Comparison of ENCODE assay signal across 15 cellular contexts in the genomic region with DNA sequence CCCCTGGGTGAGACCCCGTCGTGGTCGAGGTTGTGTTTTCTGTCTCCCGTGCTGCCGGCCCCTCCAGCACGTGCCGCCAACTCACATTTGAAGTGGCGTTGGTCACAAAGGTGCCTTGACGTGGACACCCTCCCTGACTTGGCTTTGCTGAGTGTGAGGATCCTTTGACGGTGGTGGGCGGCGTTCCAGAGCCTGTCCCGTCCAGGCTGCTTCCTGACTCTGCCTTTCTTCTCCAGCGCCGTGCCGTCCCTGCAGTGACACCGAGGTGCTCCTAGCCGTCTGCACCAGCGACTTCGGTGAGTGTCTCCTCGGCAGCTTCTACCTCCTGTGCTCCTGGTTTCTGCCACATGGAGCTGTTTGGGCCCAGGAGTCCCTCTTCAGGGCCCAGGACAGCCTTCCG.
"Had no signal": no experiment of that assay in that cellular context is flagged by ENCODE, and none has a peak within 500 bp of the region (broad histone marks: within the 10 kb centered on the region; RNA-seq: fewer than 3 reads in every experiment).

No MANE protein-coding gene starts in this region.

- DNase-seq: activated CD4-positive, alpha-beta T cell treated with anti-CD3 and anti-CD28 coated beads, Interleukin-2, amount 50 U/mL, for 4 hours; activated T-cell treated with anti-CD3 and anti-CD28 coated beads, Interleukin-2, amount 50 U/mL, for 1 hour; anterior cingulate cortex; cortex of kidney; effector CD8-positive, alpha-beta T cell; hippocampal formation; kidney glomerular epithelial cell; midbrain; naive thymus-derived CD4-positive, alpha-beta T cell; sigmoid colon; stimulated activated naive CD4-positive, alpha-beta T cell treated with Interleukin-2 at 50 U/mL for 16 hours; T-helper 2 cell; uterus had no signal

- H3K9me3 Mint-ChIP-seq: activated naive CD4-positive, alpha-beta T cell treated with anti-CD3 and anti-CD28 coated beads, Interleukin-2, amount 50 U/mL, for 72 hours; naive thymus-derived CD4-positive, alpha-beta T cell had no signal

- H3K27me3 Mint-ChIP-seq: naive thymus-derived CD4-positive, alpha-beta T cell had no signal

- H3K4me3 ChIP-seq: cardiac muscle cell, sigmoid colon, uterus had no signal

- H3K4me3 Mint-ChIP-seq: naive thymus-derived CD4-positive, alpha-beta T cell had no signal

- H3K27ac ChIP-seq: cardiac muscle cell, uterus had no signal

- H3K36me3 ChIP-seq: cardiac muscle cell, uterus had no signal

- ATAC-seq: activated naive CD4-positive, alpha-beta T cell treated with anti-CD3 and anti-CD28 coated beads, Interleukin-2, amount 50 U/mL, for 72 hours; naive thymus-derived CD4-positive, alpha-beta T cell had no signal

- H3K9me3 ChIP-seq: sigmoid colon, uterus had no signal

- H3K27me3 ChIP-seq: cardiac muscle cell, uterus had no signal

- H3K27ac Mint-ChIP-seq: activated naive CD4-positive, alpha-beta T cell treated with anti-CD3 and anti-CD28 coated beads, Interleukin-2, amount 50 U/mL, for 72 hours; naive thymus-derived CD4-positive, alpha-beta T cell had no signal

- H3K36me3 Mint-ChIP-seq: activated naive CD4-positive, alpha-beta T cell treated with anti-CD3 and anti-CD28 coated beads, Interleukin-2, amount 50 U/mL, for 72 hours had no signal
